ENCODE assay signal across 8 cellular contexts in the genomic region with DNA sequence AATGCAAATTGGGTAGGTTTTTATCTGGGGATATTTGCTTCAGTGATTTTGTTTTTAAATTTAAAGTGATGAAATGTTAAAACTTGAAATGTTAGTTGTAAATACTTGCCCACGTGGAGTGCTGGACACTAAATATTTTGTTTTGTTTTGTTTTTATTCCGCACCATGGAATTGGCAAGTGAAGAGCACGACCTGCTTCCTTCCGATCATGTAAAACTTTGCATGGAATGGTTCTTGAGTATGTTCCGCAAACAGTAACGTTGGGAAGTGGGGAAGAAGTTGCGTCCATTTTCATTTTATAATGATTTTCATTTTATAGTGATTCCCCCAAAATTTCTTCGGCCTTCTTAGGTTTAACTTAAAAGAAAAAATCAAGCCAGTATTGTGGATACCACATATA. TPM values are rescaled to one million over a fixed set of nuclear protein-coding genes. Genes with fewer than 3 reads are reported as not detected.
DNase-seq lines count a peak whose midpoint lies in the region; ATAC-seq and TF ChIP-seq lines count a peak whose summit lies in the region.

No MANE protein-coding gene starts in this region.

- no peaks in the 10 kb centered on the region for H3K4me1 ChIP-seq in thoracic aorta (ENCODE audit: control insufficient read depth in 1 of 2, low read depth in 2 of 2)

- POLR2A ChIA-PET in activated CD4-positive, alpha-beta T cell treated with anti-CD3 and anti-CD28 coated beads, Interleukin-2, amount 10 ng/mL, durations not matched to agents 7 days and 5 days (lab: Charles Lee) = no interaction called here
- POLR2A ChIA-PET in activated CD4-positive, alpha-beta memory T cell treated with anti-CD3 and anti-CD28 coated beads, Interleukin-2, amount 10 ng/mL, durations not matched to agents 7 days and 5 days (lab: Charles Lee) = no interaction called here

- CTCF ChIA-PET in activated CD4-positive, alpha-beta T cell treated with anti-CD3 and anti-CD28 coated beads, Interleukin-2, amount 10 ng/mL, durations not matched to agents 7 days and 5 days (lab: Charles Lee) = no interaction called here
- CTCF ChIA-PET in activated CD4-positive, alpha-beta memory T cell treated with anti-CD3 and anti-CD28 coated beads, Interleukin-2, amount 10 ng/mL, durations not matched to agents 7 days and 5 days (lab: Charles Lee) = no interaction called here

- peaks cover 26% of the 10 kb centered on the region for H3K4me1 Mint-ChIP-seq in activated CD4-positive, alpha-beta T cell treated with anti-CD3 and anti-CD28 coated beads, Interleukin-2, amount 10 ng/mL, durations not matched to agents 7 days and 5 days
- peaks cover 31% of the 10 kb centered on the region for H3K4me1 Mint-ChIP-seq in activated CD4-positive, alpha-beta memory T cell treated with anti-CD3 and anti-CD28 coated beads, Interleukin-2, amount 10 ng/mL, durations not matched to agents 7 days and 5 days

- no peak for DNase-seq in activated CD4-positive, alpha-beta T cell treated with anti-CD3 and anti-CD28 coated beads, Interleukin-2, amount 10 ng/mL, durations not matched to agents 7 days and 5 days
- no peak for DNase-seq in activated CD4-positive, alpha-beta T cell treated with anti-CD3 and anti-CD28 coated beads, Interleukin-2, amount 50 U/mL, for 48 hours
- DNase-seq in activated CD4-positive, alpha-beta memory T cell treated with anti-CD3 and anti-CD28 coated beads, Interleukin-2, amount 10 ng/mL, durations not matched to agents 7 days and 5 days = no peak
- DNase-seq in thoracic aorta (ENCODE audit: low spot score) = no peak
- no peak for DNase-seq in epidermal melanocyte (ENCODE audit: insufficient read length, low spot score)
- no peak for DNase-seq in GM10266 (ENCODE audit: extremely low spot score)

- peaks cover 3% of the 10 kb centered on the region for H3K36me3 Mint-ChIP-seq in activated CD4-positive, alpha-beta T cell treated with anti-CD3 and anti-CD28 coated beads, Interleukin-2, amount 10 ng/mL, durations not matched to agents 7 days and 5 days (ENCODE audit: low read depth)
- peaks cover 4% of the 10 kb centered on the region for H3K36me3 Mint-ChIP-seq in activated CD4-positive, alpha-beta memory T cell treated with anti-CD3 and anti-CD28 coated beads, Interleukin-2, amount 10 ng/mL, durations not matched to agents 7 days and 5 days (ENCODE audit: low read depth)

- H3K36me3 ChIP-seq in thoracic aorta = no peaks in the 10 kb centered on the region

- no peak overlapping the region for H3K27ac ChIP-seq in thoracic aorta

- H3K4me3 ChIP-seq in iPS-18c (ENCODE audit: insufficient read depth, low read depth, low read length) = peak overlapping the region; percentile 83
- peak overlapping the region; percentile 94 for H3K4me3 ChIP-seq in thoracic aorta

- no peaks in the 10 kb centered on the region for H3K27me3 Mint-ChIP-seq in activated CD4-positive, alpha-beta T cell treated with anti-CD3 and anti-CD28 coated beads, Interleukin-2, amount 10 ng/mL, durations not matched to agents 7 days and 5 days
- no peaks in the 10 kb centered on the region for H3K27me3 Mint-ChIP-seq in activated CD4-positive, alpha-beta memory T cell treated with anti-CD3 and anti-CD28 coated beads, Interleukin-2, amount 10 ng/mL, durations not matched to agents 7 days and 5 days

- H3K27me3 ChIP-seq in thoracic aorta (replicated peaks; ENCODE audit: insufficient read depth) = no peaks in the 10 kb centered on the region

- ATAC-seq in thoracic aorta (ENCODE audit: insufficient number of reproducible peaks, low FRiP score, low read depth) = no peak
- ATAC-seq in HG03108 (IDR thresholded peaks at IDR 0.05; ENCODE audit: unreplicated experiment) = no peak

- H3K9me3 ChIP-seq in iPS-18c (ENCODE audit: control insufficient read depth, insufficient read depth, low read length) = no peaks in the 10 kb centered on the region
- H3K9me3 ChIP-seq in thoracic aorta = no peaks in the 10 kb centered on the region

- H3K4me3 Mint-ChIP-seq in activated CD4-positive, alpha-beta T cell treated with anti-CD3 and anti-CD28 coated beads, Interleukin-2, amount 10 ng/mL, durations not matched to agents 7 days and 5 days = peak overlapping the region; percentile 89
- H3K4me3 Mint-ChIP-seq in activated CD4-positive, alpha-beta memory T cell treated with anti-CD3 and anti-CD28 coated beads, Interleukin-2, amount 10 ng/mL, durations not matched to agents 7 days and 5 days = peak overlapping the region; percentile 90

- H3K9me3 Mint-ChIP-seq in activated CD4-positive, alpha-beta T cell treated with anti-CD3 and anti-CD28 coated beads, Interleukin-2, amount 10 ng/mL, durations not matched to agents 7 days and 5 days = no peaks in the 10 kb centered on the region
- H3K9me3 Mint-ChIP-seq in activated CD4-positive, alpha-beta memory T cell treated with anti-CD3 and anti-CD28 coated beads, Interleukin-2, amount 10 ng/mL, durations not matched to agents 7 days and 5 days = no peaks in the 10 kb centered on the region

- TF ChIP-seq CTCF in thoracic aorta (IDR thresholded peaks at IDR 0.05) (no peak), GM10266 (IDR thresholded peaks at IDR 0.05; ENCODE audit: control insufficient read depth, insufficient read depth, low read depth, missing control alignments) (no peak)

- peak overlapping the region; percentile 95 for H3K27ac Mint-ChIP-seq in activated CD4-positive, alpha-beta T cell treated with anti-CD3 and anti-CD28 coated beads, Interleukin-2, amount 10 ng/mL, durations not matched to agents 7 days and 5 days
- peak overlapping the region; percentile 81 for H3K27ac Mint-ChIP-seq in activated CD4-positive, alpha-beta memory T cell treated with anti-CD3 and anti-CD28 coated beads, Interleukin-2, amount 10 ng/mL, durations not matched to agents 7 days and 5 days

RNA-seq across cellular contexts. Expression of a gene that starts 0.8 kb away (rescaled TPM):
- 1 to 10 TPM; 2.7 to 2.8 TPM for total RNA-seq in activated CD4-positive, alpha-beta T cell treated with anti-CD3 and anti-CD28 coated beads, Interleukin-2, amount 10 ng/mL, durations not matched to agents 7 days and 5 days
- total RNA-seq in activated CD4-positive, alpha-beta memory T cell treated with anti-CD3 and anti-CD28 coated beads, Interleukin-2, amount 10 ng/mL, durations not matched to agents 7 days and 5 days = 1 to 10 TPM; 1.9 to 2.1 TPM
- total RNA-seq in thoracic aorta = 1 to 10 TPM; 1.6 to 2.2 TPM
